21 cellular contexts compared by ENCODE assay signal in genomic region chr20:61441537-61441936, GRCh38.
DNase-seq lines count a peak whose midpoint lies in the region; ATAC-seq, FAIRE-seq and TF ChIP-seq lines count a peak whose summit lies in the region.
"Had no signal": no experiment of that assay in that cellular context is flagged by ENCODE, and none has a peak within 500 bp of the region (broad histone marks: within the 10 kb centered on the region; RNA-seq: fewer than 3 reads in every experiment).

No MANE protein-coding gene starts in this region.

- H3K4me1 ChIP-seq in HepG2 (ENCODE audit: insufficient read depth, low read length) = no peaks in the 10 kb centered on the region
- no peaks in the 10 kb centered on the region for H3K4me1 ChIP-seq in right lobe of liver
- peaks cover 18% of the 10 kb centered on the region for H3K4me1 ChIP-seq in endodermal cell (ENCODE audit: control insufficient read depth, insufficient read depth, low read length)
- no peaks in the 10 kb centered on the region for H3K4me1 ChIP-seq in gastrocnemius medialis
- no peaks in the 10 kb centered on the region for H3K4me1 ChIP-seq in Karpas-422 (ENCODE audit: low read length)
- H3K4me1 ChIP-seq: BE2C had no signal

- 11% methylated on average over 5 of the region's 5 CpGs for WGBS in HepG2 (ENCODE audit: low lambda C conversion rate)
- WGBS in right lobe of liver (ENCODE audit: insufficient coverage, low coverage, low lambda C conversion rate, missing lambda C conversion rate) = 56% methylated on average over 4 of the region's 5 CpGs
- 94 to 100% methylated on average over 5 of the region's 5 CpGs for WGBS in endodermal cell (ENCODE audit: insufficient coverage in 1 of 2, insufficient read length in 1 of 2), 2 experiments

- H2AFZ ChIP-seq in HepG2 (ENCODE audit: low read length) (no peak overlapping the region), Karpas-422 (ENCODE audit: low read length) (no peak overlapping the region)
- H2AFZ ChIP-seq: GM23338 had no signal

- H3K27ac ChIP-seq in HepG2 (ENCODE audit: extremely low read length, insufficient read depth, low read length) = no peak overlapping the region
- no peak overlapping the region for H3K27ac ChIP-seq in right lobe of liver
- peak overlapping the region; percentile 89 for H3K27ac ChIP-seq in endodermal cell (ENCODE audit: low read depth, low read length)
- no peak overlapping the region for H3K27ac ChIP-seq in gastrocnemius medialis
- H3K27ac ChIP-seq in Karpas-422 (ENCODE audit: low read length) = no peak overlapping the region

- H3K36me3 ChIP-seq in HepG2 (replicated peaks in 1 of 2; ENCODE audit: control insufficient read depth in 1 of 2, insufficient read depth in 2 of 2, low read length in 2 of 2) = no peaks in the 10 kb centered on the region
- H3K36me3 ChIP-seq in right lobe of liver = no peaks in the 10 kb centered on the region
- H3K36me3 ChIP-seq in endodermal cell (ENCODE audit: control insufficient read depth, insufficient read depth, low read length) = no peaks in the 10 kb centered on the region
- no peaks in the 10 kb centered on the region for H3K36me3 ChIP-seq in gastrocnemius medialis
- no peaks in the 10 kb centered on the region for H3K36me3 ChIP-seq in Karpas-422 (ENCODE audit: insufficient read depth, low read length)
- H3K36me3 ChIP-seq: BE2C had no signal

- no peaks in the 10 kb centered on the region for H3K36me3 Mint-ChIP-seq in endodermal cell (ENCODE audit: low read depth)
- no peaks in the 10 kb centered on the region for H3K36me3 Mint-ChIP-seq in stimulated activated memory B cell treated with anti-CD40 and anti-IgM and Interleukin-4, amounts not matched to agents 10 μg/mL and 1 μg/mL and 100 μg/mL, for 72 hours
- H3K36me3 Mint-ChIP-seq: CD4-positive, CD25-positive, alpha-beta regulatory T cell; CD8-positive, alpha-beta memory T cell; IgD-negative memory B cell had no signal

- no peaks in the 10 kb centered on the region for H3K9me3 ChIP-seq in HepG2 (ENCODE audit: low read length)
- H3K9me3 ChIP-seq in right lobe of liver = no peaks in the 10 kb centered on the region
- H3K9me3 ChIP-seq in endodermal cell (ENCODE audit: control insufficient read depth, low read length) = no peaks in the 10 kb centered on the region
- H3K9me3 ChIP-seq in gastrocnemius medialis = no peaks in the 10 kb centered on the region
- peaks cover 4% of the 10 kb centered on the region; the same call in 1 of the 2 replicates for H3K9me3 ChIP-seq in Karpas-422 (ENCODE audit: low read length)
- H3K9me3 ChIP-seq: BE2C had no signal

- H3K4me1 Mint-ChIP-seq in endodermal cell = peaks cover 40% of the 10 kb centered on the region
- H3K4me1 Mint-ChIP-seq in stimulated activated memory B cell treated with anti-CD40 and anti-IgM and Interleukin-4, amounts not matched to agents 10 μg/mL and 1 μg/mL and 100 μg/mL, for 72 hours = no peaks in the 10 kb centered on the region
- H3K4me1 Mint-ChIP-seq: CD4-positive, CD25-positive, alpha-beta regulatory T cell; CD8-positive, alpha-beta memory T cell; IgD-negative memory B cell had no signal

- no peak overlapping the region for H3K9ac ChIP-seq in HepG2 (ENCODE audit: insufficient read depth, low read depth, low read length)
- H3K9ac ChIP-seq in endodermal cell (ENCODE audit: extremely low read depth, low read length, poor library complexity, severe bottlenecking) = no peak overlapping the region
- H3K9ac ChIP-seq in Karpas-422 (ENCODE audit: low read length) = no peak overlapping the region

- H3K27me3 ChIP-seq in HepG2 (ENCODE audit: control insufficient read depth in 1 of 2, insufficient read depth in 2 of 2, low read length in 2 of 2) (peaks cover 0 to 48% of the 10 kb centered on the region in 2 experiments; a peak in 2 of 5 replicates), right lobe of liver (no peaks in the 10 kb centered on the region), endodermal cell (ENCODE audit: control insufficient read depth, insufficient read depth, low read length, poor library complexity, severe bottlenecking) (no peaks in the 10 kb centered on the region), gastrocnemius medialis (peaks cover 0 to 5% (median 0%) of the 10 kb centered on the region in 3 donors), Karpas-422 (ENCODE audit: low read length) (no peaks in the 10 kb centered on the region)
- H3K27me3 ChIP-seq: BE2C had no signal

- TF ChIP-seq EP300 in HepG2 (IDR thresholded peaks at IDR 0.05; ENCODE audit: low read depth in 2 of 2, low read length in 2 of 2) (no peak), HepG2 (CRISPR knock-in tag; IDR thresholded peaks at IDR 0.05; ENCODE audit: borderline replicate concordance) (no peak)

- TF ChIP-seq POLR2A in HepG2 (IDR thresholded peaks at IDR 0.05; ENCODE audit: insufficient read depth in 1 of 2, low read depth in 2 of 2, low read length in 2 of 2) = no peak
- TF ChIP-seq POLR2A in right lobe of liver (IDR thresholded peaks at IDR 0.05) = no peak
- TF ChIP-seq POLR2A in gastrocnemius medialis (IDR thresholded peaks at IDR 0.05) = no peak

- no peak for TF ChIP-seq CTCF in HepG2 (CRISPR knock-in tag; IDR thresholded peaks at IDR 0.05)
- no peak for TF ChIP-seq CTCF in right lobe of liver (IDR thresholded peaks at IDR 0.05)
- TF ChIP-seq CTCF in endodermal cell (conservative IDR thresholded peaks at IDR 0.05) = no peak
- no peak for TF ChIP-seq CTCF in gastrocnemius medialis (IDR thresholded peaks at IDR 0.05 in 4 of 5, conservative IDR thresholded peaks at IDR 0.05 in 1 of 5)

- H3K4me2 ChIP-seq in HepG2 (ENCODE audit: low read depth, low read length) (no peak overlapping the region), Karpas-422 (ENCODE audit: low read depth, low read length, poor library complexity, severe bottlenecking) (no peak overlapping the region)

- no TSS peak for BruUV-seq in HepG2 (replicated peaks; lab: Mats Ljungman, UMichigan)

- no peak overlapping the region for H3K27ac Mint-ChIP-seq in endodermal cell
- no peak overlapping the region for H3K27ac Mint-ChIP-seq in stimulated activated memory B cell treated with anti-CD40 and anti-IgM and Interleukin-4, amounts not matched to agents 10 μg/mL and 1 μg/mL and 100 μg/mL, for 72 hours
- H3K27ac Mint-ChIP-seq: CD4-positive, CD25-positive, alpha-beta regulatory T cell; CD8-positive, alpha-beta memory T cell; GM23338; IgD-negative memory B cell had no signal

- no peak overlapping the region for H3K4me3 Mint-ChIP-seq in endodermal cell
- H3K4me3 Mint-ChIP-seq in stimulated activated memory B cell treated with anti-CD40 and anti-IgM and Interleukin-4, amounts not matched to agents 10 μg/mL and 1 μg/mL and 100 μg/mL, for 72 hours = no peak overlapping the region
- H3K4me3 Mint-ChIP-seq: CD4-positive, CD25-positive, alpha-beta regulatory T cell; CD8-positive, alpha-beta memory T cell; GM23338; IgD-negative memory B cell had no signal

- ATAC-seq in HepG2 (no peak), right lobe of liver (no peak), gastrocnemius medialis (no peak)
- peak; percentile 27 for ATAC-seq in stimulated activated memory B cell treated with anti-CD40 and anti-IgM and Interleukin-4, amounts not matched to agents 10 μg/mL and 1 μg/mL and 100 μg/mL, for 72 hours
- ATAC-seq: GM12878, GM23338, HCT116 had no signal

- H4K20me1 ChIP-seq in HepG2 (ENCODE audit: insufficient read depth, low read length) = no peaks in the 10 kb centered on the region
- H4K20me1 ChIP-seq in Karpas-422 (ENCODE audit: insufficient read depth, low read depth, low read length) = 0 out of 2 replicates have a peak, but pooled peaks cover 3% of the 10 kb centered on the region

- TF ChIP-seq RAD21 in HepG2 (CRISPR knock-in tag; IDR thresholded peaks at IDR 0.05) = no peak

- DNase-seq in HepG2 (ENCODE audit: low spot score) (no peak), right lobe of liver (no peak), endodermal cell (no peak), mesenteric fat pad (ENCODE audit: low spot score) (peak; percentile 28), gastrocnemius medialis (no peak), T-helper 9 cell (no peak), Karpas-422 (no peak)
- DNase-seq: ACHN; BE2C; C1 segment of cervical spinal cord; CD4-positive, CD25-positive, alpha-beta regulatory T cell; CD8-positive, alpha-beta memory T cell; DMS 273 treated with DMSO at 0.1 percent for 48 hours; DND-41; H7 had no signal

- in situ Hi-C loops in HepG2 (cut with HindIII; ENCODE audit: extremely low pct_ligation_motif_present, low pct_unique_long_range_greater_than_20kb) = no loop called here
- in situ Hi-C loops in gastrocnemius medialis (cut with MboI; ENCODE audit: low sequenced_read_pairs in 4 of 4) = no loop called here

- no peak for FAIRE-seq in HepG2 (lab: Jason Lieb, UNC)
- FAIRE-seq: GM12878, GM19239 had no signal

- H3K4me3 ChIP-seq in HepG2 (replicated peaks in 1 of 3; ENCODE audit: insufficient read depth in 1 of 3, low read depth in 2 of 3, low read length in 3 of 3) (no peak overlapping the region), right lobe of liver (no peak overlapping the region), endodermal cell (ENCODE audit: low read length) (no peak overlapping the region), gastrocnemius medialis (no peak overlapping the region), Karpas-422 (ENCODE audit: low read length) (no peak overlapping the region)
- H3K4me3 ChIP-seq: GM12878, GM23338 had no signal

- H3K9me3 Mint-ChIP-seq in endodermal cell = no peaks in the 10 kb centered on the region
- no peaks in the 10 kb centered on the region for H3K9me3 Mint-ChIP-seq in stimulated activated memory B cell treated with anti-CD40 and anti-IgM and Interleukin-4, amounts not matched to agents 10 μg/mL and 1 μg/mL and 100 μg/mL, for 72 hours
- H3K9me3 Mint-ChIP-seq: CD4-positive, CD25-positive, alpha-beta regulatory T cell; GM23338 had no signal

- POLR2A ChIA-PET in HepG2 (lab: Yijun Ruan, JAX) = no interaction called here

- H3K79me2 ChIP-seq in HepG2 (ENCODE audit: insufficient read depth, low read length) (no peaks in the 10 kb centered on the region), Karpas-422 (ENCODE audit: low read length) (no peaks in the 10 kb centered on the region)

- H3K9me2 ChIP-seq in Karpas-422 (replicated peaks; ENCODE audit: insufficient read depth, low read length) = no peaks in the 10 kb centered on the region

- intact Hi-C loops in HepG2 (cut with micrococcal nuclease; ENCODE audit: unreplicated experiment) = no loop called here
- intact Hi-C loops in right lobe of liver (cut with DNase I) = no loop called here
- intact Hi-C loops in gastrocnemius medialis (cut with DNase I; ENCODE audit: low total_unique reads) = no loop called here

- no peaks in the 10 kb centered on the region for H3K27me3 Mint-ChIP-seq in endodermal cell (ENCODE audit: insufficient read depth)
- no peaks in the 10 kb centered on the region for H3K27me3 Mint-ChIP-seq in stimulated activated memory B cell treated with anti-CD40 and anti-IgM and Interleukin-4, amounts not matched to agents 10 μg/mL and 1 μg/mL and 100 μg/mL, for 72 hours
- H3K27me3 Mint-ChIP-seq: IgD-negative memory B cell had no signal

- CTCF ChIA-PET in HepG2 (lab: Yijun Ruan, JAX; ENCODE audit: low intra/inter-chr PET ratio, low total read pairs) = no interaction called here

TF ChIP-seq in HepG2, 621 proteins besides CTCF, POLR2A, EP300 and RAD21:
- TF ChIP-seq MAFK (conservative IDR thresholded peaks at IDR 0.05 in 1 of 2, IDR thresholded peaks at IDR 0.05 in 1 of 2; ENCODE audit: low read length in 2 of 2) = peak; percentile 36 to 54; a peak in 3 of 4 replicates
- no peak for TF ChIP-seq GTF3A (CRISPR knock-in tag; conservative IDR thresholded peaks at IDR 0.05)
